Comparison of ENCODE assay signal across 1 cellular context in genomic region chr1:24642481-24643361, GRCh38.
TF ChIP-seq lines count a peak whose summit lies in the region.

Gene SRRM1, plus strand, starts transcription at chr1:24643302. Its CDS starts 25 bp downstream, at chr1:24643327.

TF ChIP-seq in K562, 482 proteins besides CTCF, POLR2A, EP300 and RAD21 (continued from another document):
- 0 out of 2 replicates have a peak, but pooled peaks have one; percentile 82 for TF ChIP-seq FOXP4 (CRISPR knock-in tag; IDR thresholded peaks at IDR 0.05; ENCODE audit: borderline replicate concordance)
- no peak for TF ChIP-seq CHD2 (IDR thresholded peaks at IDR 0.05; ENCODE audit: low read depth, low read length)
- TF ChIP-seq LEF1 (IDR thresholded peaks at IDR 0.05), result peak; percentile 76
- no peak for TF ChIP-seq SRSF7 (optimal IDR thresholded peaks at IDR 0.05; ENCODE audit: low read depth, low read length)
- peak; percentile 78 for TF ChIP-seq ELF2 (CRISPR knock-in tag; IDR thresholded peaks at IDR 0.05)
- TF ChIP-seq MBD2 (IDR thresholded peaks at IDR 0.05; ENCODE audit: borderline replicate concordance, low read depth), result peak; percentile 70; the same call in 1 of the 2 replicates
- no peak for TF ChIP-seq FOXM1 (IDR thresholded peaks at IDR 0.05; ENCODE audit: low read depth)
- TF ChIP-seq FOXM1 (CRISPR knock-in tag; IDR thresholded peaks at IDR 0.05; ENCODE audit: low read depth), result no peak; the same call in 1 of the 2 replicates
- TF ChIP-seq ZNF184 (CRISPR knock-in tag; IDR thresholded peaks at IDR 0.05), result no peak
- TF ChIP-seq ARNT (IDR thresholded peaks at IDR 0.05), result peak in 1 of 2 experiments; percentile 27; a peak in 1 of 4 replicates
- peak; percentile 71; the same call in 1 of the 2 replicates for TF ChIP-seq ZNF232 (CRISPR knock-in tag; IDR thresholded peaks at IDR 0.05)
- peak; percentile 16 for TF ChIP-seq PRDM10 (IDR thresholded peaks at IDR 0.05; ENCODE audit: partially characterized antibody)
- peak; percentile 60; the same call in 1 of the 2 replicates for TF ChIP-seq KLF13 (tag; IDR thresholded peaks at IDR 0.05; ENCODE audit: borderline replicate concordance, low read depth)
- TF ChIP-seq DMBX1 (CRISPR knock-in tag; IDR thresholded peaks at IDR 0.05; ENCODE audit: borderline replicate concordance), result no peak
- TF ChIP-seq MYNN (IDR thresholded peaks at IDR 0.05), result no peak
- no peak for TF ChIP-seq MYNN (CRISPR knock-in tag; IDR thresholded peaks at IDR 0.05)
- peak; percentile 100 for TF ChIP-seq MTA3 (IDR thresholded peaks at IDR 0.05; ENCODE audit: borderline replicate concordance)
- TF ChIP-seq CEBPG (CRISPR knock-in tag; IDR thresholded peaks at IDR 0.05), result no peak
- 0 out of 4 replicates have a peak, but pooled peaks of 1 of the 2 experiments have one; percentile 22 for TF ChIP-seq CEBPG (tag; conservative IDR thresholded peaks at IDR 0.05 in 1 of 2, IDR thresholded peaks at IDR 0.05 in 1 of 2)
- TF ChIP-seq MAFG (tag; conservative IDR thresholded peaks at IDR 0.05), result no peak
- TF ChIP-seq POLR2H (tag; IDR thresholded peaks at IDR 0.05; ENCODE audit: low read depth), result peak; percentile 96
- no peak for TF ChIP-seq NELFE (IDR thresholded peaks at IDR 0.05; ENCODE audit: insufficient read depth, insufficient read length)
- peak; percentile 46; the same call in 1 of the 2 replicates for TF ChIP-seq SMARCC2 (IDR thresholded peaks at IDR 0.05; ENCODE audit: low read depth)
- no peak for TF ChIP-seq KLF6 (CRISPR knock-in tag; IDR thresholded peaks at IDR 0.05; ENCODE audit: borderline replicate concordance)
- no peak for TF ChIP-seq PATZ1 (CRISPR knock-in tag; IDR thresholded peaks at IDR 0.05; ENCODE audit: borderline replicate concordance)
- TF ChIP-seq RHOXF2B (CRISPR knock-in tag; conservative IDR thresholded peaks at IDR 0.05), result no peak
- TF ChIP-seq KAT7 (CRISPR knock-in tag; IDR thresholded peaks at IDR 0.05; ENCODE audit: borderline replicate concordance), result no peak
- TF ChIP-seq ETV5 (CRISPR knock-in tag; IDR thresholded peaks at IDR 0.05; ENCODE audit: low read depth), result no peak
- TF ChIP-seq MLX (CRISPR knock-in tag; conservative IDR thresholded peaks at IDR 0.05), result 0 out of 4 replicates have a peak, but pooled peaks have one; percentile 26 to 50
- peak; percentile 29; the same call in 1 of the 2 replicates for TF ChIP-seq HES1 (IDR thresholded peaks at IDR 0.05; ENCODE audit: low read depth)
- peak; percentile 51; the same call in 1 of the 2 replicates for TF ChIP-seq HSF4 (CRISPR knock-in tag; IDR thresholded peaks at IDR 0.05; ENCODE audit: borderline replicate concordance)
- no peak for TF ChIP-seq KAT8 (IDR thresholded peaks at IDR 0.05; ENCODE audit: low read depth)
- peak in 1 of 2 experiments; percentile 84 for TF ChIP-seq AFF1 (IDR thresholded peaks at IDR 0.05; ENCODE audit: low read depth in 1 of 2, partially characterized antibody in 2 of 2)
- peak; percentile 90 for TF ChIP-seq CREB1 (IDR thresholded peaks at IDR 0.05)
- TF ChIP-seq CREB1 (CRISPR knock-in tag; IDR thresholded peaks at IDR 0.05), result peak; percentile 86
- TF ChIP-seq ZBTB49 (CRISPR knock-in tag; IDR thresholded peaks at IDR 0.05; ENCODE audit: borderline replicate concordance), result no peak
- TF ChIP-seq FOXA1 (IDR thresholded peaks at IDR 0.05; ENCODE audit: borderline replicate concordance), result no peak
- TF ChIP-seq SNRNP70 (optimal IDR thresholded peaks at IDR 0.05; ENCODE audit: low read depth, low read length), result no peak
